ENCODE assay signal across 9 cellular contexts in the genomic region with DNA sequence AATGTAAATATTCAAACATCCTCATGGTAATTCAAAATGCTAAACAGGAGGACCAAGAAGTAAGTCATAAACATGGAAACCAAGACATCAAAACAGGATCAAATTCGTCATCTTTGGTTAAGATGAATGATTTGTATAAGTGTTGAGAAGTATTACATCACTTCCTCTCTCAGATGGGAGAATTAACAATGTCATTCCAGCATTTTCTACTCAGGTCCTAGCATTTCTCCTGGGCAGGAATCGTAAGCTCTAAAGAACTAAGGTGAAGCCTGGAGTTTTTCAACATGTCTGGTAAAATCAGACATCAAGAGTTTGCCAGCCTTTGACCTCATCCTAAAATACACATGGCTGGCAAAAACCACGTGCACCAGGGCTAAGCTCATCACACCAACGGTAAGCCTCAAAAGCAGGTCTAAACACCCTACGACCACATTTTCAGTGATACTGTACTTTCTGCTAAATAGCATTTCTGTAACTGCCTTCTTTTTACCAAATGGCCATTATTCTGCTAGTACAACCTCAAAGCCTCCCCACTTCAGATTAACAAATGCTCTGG. TPM values are rescaled to one million over a fixed set of nuclear protein-coding genes. Genes with fewer than 3 reads are reported as not detected.
DNase-seq lines count a peak whose midpoint lies in the region; ATAC-seq and TF ChIP-seq lines count a peak whose summit lies in the region.
"Had no signal": no experiment of that assay in that cellular context is flagged by ENCODE, and none has a peak within 500 bp of the region (broad histone marks: within the 10 kb centered on the region; RNA-seq: fewer than 3 reads in every experiment).

No MANE protein-coding gene starts in this region.

- no peak overlapping the region for H2AK5ac ChIP-seq in neuronal stem cell (ENCODE audit: low read depth, low read length)

- H4K8ac ChIP-seq in neuronal stem cell (ENCODE audit: low read depth, low read length), result no peak overlapping the region

- H3K4me3 Mint-ChIP-seq in CD4-positive, CD25-positive, alpha-beta regulatory T cell, result peak overlapping the region; percentile 78 to 86 (median 82)
- peak overlapping the region in 9 of 10 donors; percentile 53 to 82 (median 67) for H3K4me3 Mint-ChIP-seq in naive thymus-derived CD8-positive, alpha-beta T cell

- H3K18ac ChIP-seq in neuronal stem cell (ENCODE audit: low read length), result no peak overlapping the region

- H3K36me3 Mint-ChIP-seq in CD4-positive, CD25-positive, alpha-beta regulatory T cell, result peaks cover 6% of the 10 kb centered on the region
- H3K36me3 Mint-ChIP-seq in naive thymus-derived CD8-positive, alpha-beta T cell, result peaks cover 0 to 8% (median 0%) of the 10 kb centered on the region in 3 donors

- no peaks in the 10 kb centered on the region for H3K27me3 ChIP-seq in CD4-positive, CD25-positive, alpha-beta regulatory T cell (ENCODE audit: control insufficient read depth, insufficient read depth, low read length)
- H3K27me3 ChIP-seq in KMS-11 (ENCODE audit: insufficient read depth, low read depth) (no peaks in the 10 kb centered on the region), neuronal stem cell (ENCODE audit: control insufficient read depth in 3 of 3, insufficient read depth in 3 of 3, low read depth in 1 of 3, low read length in 3 of 3) (no peaks in the 10 kb centered on the region)

- peaks cover 94% of the 10 kb centered on the region for H3K4me1 ChIP-seq in CD4-positive, CD25-positive, alpha-beta regulatory T cell (ENCODE audit: control insufficient read depth, insufficient read depth, low read length, poor library complexity, severe bottlenecking)
- H3K4me1 ChIP-seq in KMS-11 (ENCODE audit: low read depth, poor library complexity, severe bottlenecking), result peaks cover 43% of the 10 kb centered on the region
- H3K4me1 ChIP-seq in neuronal stem cell (ENCODE audit: control insufficient read depth in 2 of 2, insufficient read depth in 1 of 2, low read depth in 1 of 2, low read length in 2 of 2), result peaks cover 38 to 42% of the 10 kb centered on the region in 2 donors

- H3K9me3 ChIP-seq in CD4-positive, CD25-positive, alpha-beta regulatory T cell (ENCODE audit: control insufficient read depth in 2 of 2, low read length in 2 of 2), result no peaks in the 10 kb centered on the region
- no peaks in the 10 kb centered on the region for H3K9me3 ChIP-seq in neuronal stem cell (replicated peaks in 1 of 2; ENCODE audit: control insufficient read depth in 2 of 2, insufficient read depth in 1 of 2, low read depth in 1 of 2, low read length in 2 of 2)

- peak in 1 of 3 donors; percentile 30 for DNase-seq in CD4-positive, CD25-positive, alpha-beta regulatory T cell
- DNase-seq in caudate nucleus (lab: John Stamatoyannopoulos, UW), result no peak
- DNase-seq in naive thymus-derived CD8-positive, alpha-beta T cell, result no peak
- DNase-seq in neuronal stem cell (ENCODE audit: low spot score), result no peak
- DNase-seq in NK-92 treated with Interleukin-12 subunit alpha and Interleukin-12 subunit beta, amount 100 ng/mL, for 24 hours (lab: John Stamatoyannopoulos, UW), result no peak
- DNase-seq in NCI-H82 treated with DMSO at 0.1 percent for 48 hours (lab: John Stamatoyannopoulos, UW; ENCODE audit: unreplicated experiment), result no peak
- DNase-seq: EL had no signal

- H4K91ac ChIP-seq in neuronal stem cell (ENCODE audit: low read depth, low read length, poor library complexity), result no peak overlapping the region

- peaks cover 12% of the 10 kb centered on the region for H3K79me1 ChIP-seq in neuronal stem cell (ENCODE audit: low read depth, low read length)

- H2AFZ ChIP-seq in KMS-11 (ENCODE audit: low read depth) (no peak overlapping the region), neuronal stem cell (ENCODE audit: low read length) (no peak overlapping the region)

- H3K27ac ChIP-seq in CD4-positive, CD25-positive, alpha-beta regulatory T cell (ENCODE audit: insufficient read depth, low read length, poor library complexity, severe bottlenecking), result peak overlapping the region; percentile 73
- no peak overlapping the region; the same call in 1 of the 2 replicates for H3K27ac ChIP-seq in KMS-11
- H3K27ac ChIP-seq in caudate nucleus (ENCODE audit: low read depth, low read length), result peak overlapping the region; percentile 31
- no peak overlapping the region for H3K27ac ChIP-seq in neuronal stem cell (replicated peaks; ENCODE audit: low read length)

- H3K27ac Mint-ChIP-seq in CD4-positive, CD25-positive, alpha-beta regulatory T cell, result peak overlapping the region; percentile 92 to 97 (median 94)
- peak overlapping the region; percentile 84 to 100 (median 90) for H3K27ac Mint-ChIP-seq in naive thymus-derived CD8-positive, alpha-beta T cell

- no CpG with 5 or more reads among the region's 5 CpGs for WGBS in neuronal stem cell (ENCODE audit: extremely low coverage in 2 of 2, insufficient read length in 2 of 2, insufficient replicate concordance in 1 of 2), 2 donors

- peaks cover 5% of the 10 kb centered on the region for H3K36me3 ChIP-seq in CD4-positive, CD25-positive, alpha-beta regulatory T cell (ENCODE audit: control insufficient read depth, insufficient read depth, low read length)
- H3K36me3 ChIP-seq in KMS-11 (ENCODE audit: insufficient read depth) (no peaks in the 10 kb centered on the region), neuronal stem cell (replicated peaks in 1 of 2; ENCODE audit: control insufficient read depth in 2 of 2, insufficient read depth in 2 of 2, low read length in 2 of 2) (peaks cover 0 to 31% of the 10 kb centered on the region in 2 donors)

- no peak for TF ChIP-seq CTCF in KMS-11 (conservative IDR thresholded peaks at IDR 0.05; ENCODE audit: low read depth, low read length)

- no peak overlapping the region for H3K14ac ChIP-seq in neuronal stem cell (ENCODE audit: low read length)

- H3K9ac ChIP-seq in KMS-11, result no peak overlapping the region; the same call in 1 of the 2 replicates
- H3K9ac ChIP-seq in neuronal stem cell (ENCODE audit: low read depth, low read length, poor library complexity), result no peak overlapping the region

- peaks cover 8% of the 10 kb centered on the region; the same call in 1 of the 2 replicates for H4K20me1 ChIP-seq in KMS-11 (ENCODE audit: insufficient read depth)

- H3K4me1 Mint-ChIP-seq in CD4-positive, CD25-positive, alpha-beta regulatory T cell, result peaks cover 42 to 98% (median 70%) of the 10 kb centered on the region in 4 donors
- peaks cover 59 to 97% (median 93%) of the 10 kb centered on the region in 4 donors for H3K4me1 Mint-ChIP-seq in naive thymus-derived CD8-positive, alpha-beta T cell

- no peak for ATAC-seq in CD4-positive, CD25-positive, alpha-beta regulatory T cell (ENCODE audit: low read depth in 2 of 2)
- no peak for ATAC-seq in naive thymus-derived CD8-positive, alpha-beta T cell
- no peak for ATAC-seq in GM18909 (IDR thresholded peaks at IDR 0.05; ENCODE audit: poor library complexity, unreplicated experiment)

- H3K23ac ChIP-seq in neuronal stem cell (ENCODE audit: low read depth, low read length, poor library complexity), result no peak overlapping the region

- peak overlapping the region; percentile 70 for H3K4me3 ChIP-seq in CD4-positive, CD25-positive, alpha-beta regulatory T cell (ENCODE audit: low read depth, low read length)
- H3K4me3 ChIP-seq in KMS-11 (IDR thresholded peaks at IDR 0.05; ENCODE audit: insufficient read depth, low read depth, low read length), result no peak overlapping the region
- H3K4me3 ChIP-seq in neuronal stem cell (ENCODE audit: low read length in 2 of 2), result no peak overlapping the region

- no peaks in the 10 kb centered on the region for H3K9me3 Mint-ChIP-seq in CD4-positive, CD25-positive, alpha-beta regulatory T cell
- H3K9me3 Mint-ChIP-seq in naive thymus-derived CD8-positive, alpha-beta T cell, result no peaks in the 10 kb centered on the region

- H3K4me2 ChIP-seq in KMS-11, result peak overlapping the region; percentile 21
- H3K4me2 ChIP-seq in neuronal stem cell (ENCODE audit: insufficient read depth, low read length, poor library complexity, severe bottlenecking), result no peak overlapping the region

- POLR2A ChIA-PET in naive thymus-derived CD8-positive, alpha-beta T cell (lab: Charles Lee), result interaction anchor here (1.0 to 7.8 kb wide), 6 partner anchors 8 to 50 kb away, joined by 3 to 81 read pairs (median 3); a partner anchor contains a TSS

- H2BK15ac ChIP-seq in neuronal stem cell (ENCODE audit: low read length), result no peak overlapping the region

- no peak overlapping the region for H2BK12ac ChIP-seq in neuronal stem cell (ENCODE audit: low read length)

- no peak overlapping the region for H2BK120ac ChIP-seq in neuronal stem cell (ENCODE audit: low read depth, low read length)

- H3K79me2 ChIP-seq in KMS-11 (ENCODE audit: insufficient read depth, low read depth), result peaks cover 77% of the 10 kb centered on the region

- H3K27me3 Mint-ChIP-seq in CD4-positive, CD25-positive, alpha-beta regulatory T cell, result no peaks in the 10 kb centered on the region
- H3K27me3 Mint-ChIP-seq in naive thymus-derived CD8-positive, alpha-beta T cell, result no peaks in the 10 kb centered on the region

- H3K4ac ChIP-seq in neuronal stem cell (ENCODE audit: low read length), result no peak overlapping the region

- no peak overlapping the region for H2BK5ac ChIP-seq in neuronal stem cell (ENCODE audit: low read length)

RNA-seq across cellular contexts. Expression of a gene that starts 24.8 kb away (rescaled TPM):
- 106 TPM for total RNA-seq in CD4-positive, CD25-positive, alpha-beta regulatory T cell
- polyA plus RNA-seq in CD4-positive, CD25-positive, alpha-beta regulatory T cell, result 10 to 100 TPM in 2 of 4 donors, 1 to 10 TPM in 2; 8.0 to 12.1 (median 10.0) TPM
- total RNA-seq in naive thymus-derived CD8-positive, alpha-beta T cell, result 100 to 1,000 TPM; 128 to 145 TPM
- polyA plus RNA-seq in naive thymus-derived CD8-positive, alpha-beta T cell, result 10 to 100 TPM in 1 of 3 donors, 1 to 10 TPM in 2; 7.7 to 13.0 (median 9.1) TPM
- 112 TPM for polyA plus RNA-seq in neuronal stem cell (2013, experiment 1 of 2)
- polyA plus RNA-seq in neuronal stem cell (2013, experiment 2 of 2), result 111 TPM

RNA-seq across cellular contexts. Expression of a gene that starts 39.1 kb away (rescaled TPM):
- 38.8 TPM for total RNA-seq in CD4-positive, CD25-positive, alpha-beta regulatory T cell
- 1 to 10 TPM; 1.2 to 3.1 (median 2.8) TPM for polyA plus RNA-seq in CD4-positive, CD25-positive, alpha-beta regulatory T cell
- total RNA-seq in naive thymus-derived CD8-positive, alpha-beta T cell, result 10 to 100 TPM; 55.9 to 58.3 TPM
- 1 to 10 TPM; 1.3 to 2.8 (median 2.0) TPM for polyA plus RNA-seq in naive thymus-derived CD8-positive, alpha-beta T cell
- polyA plus RNA-seq in neuronal stem cell (2013, experiment 1 of 2), result 3.0 TPM
- 3.0 TPM for polyA plus RNA-seq in neuronal stem cell (2013, experiment 2 of 2)

RNA-seq across cellular contexts. Expression of a gene that starts 48.4 kb away (rescaled TPM):
- 25.0 TPM for total RNA-seq in CD4-positive, CD25-positive, alpha-beta regulatory T cell
- polyA plus RNA-seq in CD4-positive, CD25-positive, alpha-beta regulatory T cell, result 1 to 10 TPM; 4.9 to 9.5 (median 7.5) TPM
- total RNA-seq in naive thymus-derived CD8-positive, alpha-beta T cell, result 10 to 100 TPM; 32.7 to 34.5 TPM
- polyA plus RNA-seq in naive thymus-derived CD8-positive, alpha-beta T cell, result 1 to 10 TPM; 6.2 to 8.4 (median 7.0) TPM
- 2.7 TPM for polyA plus RNA-seq in neuronal stem cell (2013, experiment 1 of 2)
- 2.4 TPM for polyA plus RNA-seq in neuronal stem cell (2013, experiment 2 of 2)

RNA-seq across cellular contexts. Expression of a gene that starts 49.5 kb away (rescaled TPM):
- total RNA-seq in CD4-positive, CD25-positive, alpha-beta regulatory T cell, result 120 TPM
- 100 to 1,000 TPM; 408 to 499 (median 465) TPM for polyA plus RNA-seq in CD4-positive, CD25-positive, alpha-beta regulatory T cell
- 100 to 1,000 TPM; 116 to 131 TPM for total RNA-seq in naive thymus-derived CD8-positive, alpha-beta T cell
- polyA plus RNA-seq in naive thymus-derived CD8-positive, alpha-beta T cell, result 100 to 1,000 TPM; 374 to 404 (median 395) TPM
- 244 TPM for polyA plus RNA-seq in neuronal stem cell (2013, experiment 1 of 2)
- 235 TPM for polyA plus RNA-seq in neuronal stem cell (2013, experiment 2 of 2)

Comparison
In these comparisons a context has a peak if more than half of its experiments do, and no peak if none do; other contexts are left out.
1. H3K27ac ChIP-seq: peak in CD4-positive, CD25-positive, alpha-beta regulatory T cell (single experiment) and caudate nucleus (single experiment); none in KMS-11 (single experiment) and neuronal stem cell (single experiment).